22 cellular contexts compared by ENCODE assay signal in genomic region chr6:102907181-102907580, GRCh38.
DNase-seq lines count a peak whose midpoint lies in the region; ATAC-seq and TF ChIP-seq lines count a peak whose summit lies in the region.
"Had no signal": no experiment of that assay in that cellular context is flagged by ENCODE, and none has a peak within 500 bp of the region (broad histone marks: within the 10 kb centered on the region; RNA-seq: fewer than 3 reads in every experiment).

No MANE protein-coding gene starts in this region.

- H3K27me3 Mint-ChIP-seq in WTC11 (ENCODE audit: low read depth) (no peaks in the 10 kb centered on the region), T-cell (no peaks in the 10 kb centered on the region)
- H3K27me3 Mint-ChIP-seq: IgD-negative memory B cell; natural killer cell treated with Interleukin-12 subunit alpha and Interleukin-12 subunit beta and Interleukin-15 and Interleukin-18, amount 100 ng/mL, for 72 hours; stimulated activated naive CD8-positive, alpha-beta T cell treated with anti-CD3 and anti-CD28 coated beads, Interleukin-15, Interleukin-2, amounts not matched to agents 100 ng/mL and 50 ng/mL, for 24 hours had no signal

- no peaks in the 10 kb centered on the region for H3K36me3 ChIP-seq in aorta (ENCODE audit: control insufficient read depth in 1 of 2, insufficient read depth in 2 of 2, low read length in 1 of 2)
- no peaks in the 10 kb centered on the region for H3K36me3 ChIP-seq in hepatocyte (replicated peaks; ENCODE audit: insufficient read depth, low read depth)
- H3K36me3 ChIP-seq: adrenal gland, brain microvascular endothelial cell, SJCRH30 had no signal

- H3K4me3 Mint-ChIP-seq in WTC11 (no peak overlapping the region), T-cell (no peak overlapping the region)
- H3K4me3 Mint-ChIP-seq: activated naive CD4-positive, alpha-beta T cell treated with anti-CD3 and anti-CD28 coated beads for 36 hours; activated T-helper 1 cell treated with anti-CD3 and anti-CD28 coated beads, Interleukin-12 subunit alpha, Interleukin-12 subunit beta, Interleukin-2, Interleukin-4 antibody, amounts not matched to agents 30 ng/mL and 10 ng/mL and 1 ng/mL, durations not matched to agents 14 hours and 24 hours and 36 hours; IgD-negative memory B cell; natural killer cell treated with Interleukin-12 subunit alpha and Interleukin-12 subunit beta and Interleukin-15 and Interleukin-18, amount 100 ng/mL, for 72 hours; stimulated activated naive CD8-positive, alpha-beta T cell treated with anti-CD3 and anti-CD28 coated beads, Interleukin-15, Interleukin-2, amounts not matched to agents 100 ng/mL and 50 ng/mL, for 24 hours had no signal

- 75 to 82% methylated on average over 6 of the region's 6 CpGs for WGBS in aorta, 2 donors
- WGBS in hepatocyte (ENCODE audit: low lambda C conversion rate, missing lambda C conversion rate) = 73% methylated on average over 6 of the region's 6 CpGs

- H3K27me3 ChIP-seq in aorta (ENCODE audit: control insufficient read depth in 1 of 2, insufficient read depth in 2 of 2, low read length in 1 of 2) (no peaks in the 10 kb centered on the region), hepatocyte (no peaks in the 10 kb centered on the region)
- H3K27me3 ChIP-seq: adrenal gland, brain microvascular endothelial cell, SJCRH30 had no signal

- no peak overlapping the region for H3K4me3 ChIP-seq in Jurkat, Clone E6-1 (ENCODE audit: low read length)
- no peak overlapping the region for H3K4me3 ChIP-seq in aorta (ENCODE audit: low read length in 2 of 2)
- no peak overlapping the region for H3K4me3 ChIP-seq in hepatocyte
- H3K4me3 ChIP-seq: adrenal gland, GM23248, lung, mucosa of descending colon, SJCRH30 had no signal

- H3K79me2 ChIP-seq in hepatocyte = no peaks in the 10 kb centered on the region

- H3K27ac ChIP-seq in aorta (ENCODE audit: low read depth in 1 of 2, low read length in 2 of 2) (no peak overlapping the region), hepatocyte (no peak overlapping the region)
- H3K27ac ChIP-seq: adrenal gland, brain microvascular endothelial cell, GM23248, SJCRH30 had no signal

- ATAC-seq in WTC11 (peak; percentile 92), aorta (ENCODE audit: low FRiP score) (peak; percentile 38), T-cell (replicated peaks in 1 of 4) (no peak)
- ATAC-seq: mucosa of descending colon; natural killer cell treated with Interleukin-12 subunit alpha and Interleukin-12 subunit beta and Interleukin-15 and Interleukin-18, amount 100 ng/mL, for 72 hours had no signal

- intact Hi-C loops in aorta (cut with DNase I) = no loop called here

- H3K36me3 Mint-ChIP-seq in WTC11 = no peaks in the 10 kb centered on the region
- H3K36me3 Mint-ChIP-seq in T-cell = no peaks in the 10 kb centered on the region
- H3K36me3 Mint-ChIP-seq: IgD-negative memory B cell; natural killer cell treated with Interleukin-12 subunit alpha and Interleukin-12 subunit beta and Interleukin-15 and Interleukin-18, amount 100 ng/mL, for 72 hours had no signal

- H2AFZ ChIP-seq in hepatocyte = no peak overlapping the region
- H2AFZ ChIP-seq: GM23248 had no signal

- CTCF ChIA-PET in WTC11 (lab: Charles Lee) (interaction anchor here (0.5 to 1.2 kb wide), 10 partner anchors 11 to 1520 kb away, joined by 3 to 5 read pairs (median 4); no protein-coding TSS in a partner anchor), T-cell (lab: Charles Lee) (no interaction called here)

- H3K4me2 ChIP-seq in hepatocyte = no peak overlapping the region

- no peak overlapping the region for H3K27ac Mint-ChIP-seq in WTC11
- no peak overlapping the region for H3K27ac Mint-ChIP-seq in T-cell
- H3K27ac Mint-ChIP-seq: activated naive CD4-positive, alpha-beta T cell treated with anti-CD3 and anti-CD28 coated beads for 36 hours; activated T-helper 1 cell treated with anti-CD3 and anti-CD28 coated beads, Interleukin-12 subunit alpha, Interleukin-12 subunit beta, Interleukin-2, Interleukin-4 antibody, amounts not matched to agents 30 ng/mL and 10 ng/mL and 1 ng/mL, durations not matched to agents 14 hours and 24 hours and 36 hours; IgD-negative memory B cell; natural killer cell treated with Interleukin-12 subunit alpha and Interleukin-12 subunit beta and Interleukin-15 and Interleukin-18, amount 100 ng/mL, for 72 hours; stimulated activated naive CD8-positive, alpha-beta T cell treated with anti-CD3 and anti-CD28 coated beads, Interleukin-15, Interleukin-2, amounts not matched to agents 100 ng/mL and 50 ng/mL, for 24 hours had no signal

- peak; percentile 19 for DNase-seq in NCI-H2171 treated with DMSO at 0.1 percent for 48 hours (lab: John Stamatoyannopoulos, UW)
- DNase-seq in NCI-H2171 (lab: John Stamatoyannopoulos, UW) = no peak
- DNase-seq in Jurkat, Clone E6-1 (ENCODE audit: low read depth, low spot score) = peak; percentile 33
- peak; percentile 59 for DNase-seq in WTC11 (ENCODE audit: low spot score)
- no peak for DNase-seq in aorta
- no peak for DNase-seq in hepatocyte (ENCODE audit: low spot score)
- DNase-seq in T-cell = no peak
- no peak for DNase-seq in GM19240 (ENCODE audit: insufficient read length, low spot score)
- DNase-seq: activated CD4-positive, CD25-positive, alpha-beta regulatory T cell; activated naive CD4-positive, alpha-beta T cell treated with anti-CD3 and anti-CD28 coated beads for 36 hours; adrenal gland; brain microvascular endothelial cell; GM23248; head of caudate nucleus; mucosa of descending colon; NCI-H2107 had no signal

- POLR2A ChIA-PET in WTC11 (lab: Charles Lee) (no interaction called here), T-cell (lab: Charles Lee) (no interaction called here)

- peaks cover 12% of the 10 kb centered on the region for H3K9me3 Mint-ChIP-seq in WTC11
- H3K9me3 Mint-ChIP-seq in T-cell = peaks cover 6 to 14% (median 11%) of the 10 kb centered on the region in 3 donors

- no peaks in the 10 kb centered on the region for H3K4me1 ChIP-seq in aorta (ENCODE audit: control insufficient read depth in 1 of 2, insufficient read depth in 2 of 2, low read length in 2 of 2)
- no peaks in the 10 kb centered on the region for H3K4me1 ChIP-seq in hepatocyte (ENCODE audit: insufficient read depth)
- H3K4me1 ChIP-seq: adrenal gland, SJCRH30 had no signal

- H3K9me2 ChIP-seq in hepatocyte (replicated peaks; ENCODE audit: insufficient read depth) = no peaks in the 10 kb centered on the region

- no peaks in the 10 kb centered on the region for H4K20me1 ChIP-seq in hepatocyte (ENCODE audit: insufficient read depth, poor library complexity, severe bottlenecking)

- H3K4me1 Mint-ChIP-seq in WTC11 (peaks cover 6% of the 10 kb centered on the region; the same call in 1 of the 2 replicates), T-cell (no peaks in the 10 kb centered on the region)
- H3K4me1 Mint-ChIP-seq: IgD-negative memory B cell had no signal

- H3K9me3 ChIP-seq in aorta (ENCODE audit: control insufficient read depth, low read length) (no peaks in the 10 kb centered on the region), hepatocyte (ENCODE audit: low read depth) (no peaks in the 10 kb centered on the region)
- H3K9me3 ChIP-seq: adrenal gland, SJCRH30 had no signal

- no peak for TF ChIP-seq CTCF in WTC11 (IDR thresholded peaks at IDR 0.05)
- TF ChIP-seq CTCF in hepatocyte (IDR thresholded peaks at IDR 0.05; ENCODE audit: poor library complexity) = no peak

TF ChIP-seq in WTC11, 78 proteins besides CTCF, POLR2A, EP300 and RAD21:
- no peak for TF ChIP-seq CDX4 (CRISPR knock-in tag; IDR thresholded peaks at IDR 0.05; ENCODE audit: borderline replicate concordance)
- no peak for TF ChIP-seq TP53 (CRISPR knock-in tag; IDR thresholded peaks at IDR 0.05)
- TF ChIP-seq TEAD4 (CRISPR knock-in tag; IDR thresholded peaks at IDR 0.05) = no peak
- no peak for TF ChIP-seq ZNF138 (CRISPR knock-in tag; conservative IDR thresholded peaks at IDR 0.05)
- TF ChIP-seq E2F4 (CRISPR knock-in tag; IDR thresholded peaks at IDR 0.05; ENCODE audit: borderline replicate concordance, low read depth) = no peak

Comparison
In these comparisons a context has a peak if more than half of its experiments do, and no peak if none do; other contexts are left out.
1. DNase-seq: peak in NCI-H2171 treated with DMSO at 0.1 percent for 48 hours (single experiment), Jurkat, Clone E6-1 (single experiment) and WTC11 (single experiment); none in NCI-H2171 (single experiment), aorta (0 of 2), hepatocyte (single experiment), T-cell (0 of 34) and GM19240 (single experiment).
2. ATAC-seq: peak in WTC11 (single experiment) and aorta (single experiment); none in T-cell (0 of 4).